In genomic region chr5:67331296-67331925, GRCh38 we compare ENCODE assay signal across 27 cellular contexts.
"Had no signal": no experiment of that assay in that cellular context is flagged by ENCODE, and none has a peak within 500 bp of the region (broad histone marks: within the 10 kb centered on the region; RNA-seq: fewer than 3 reads in every experiment).

No MANE protein-coding gene starts in this region.

- FAIRE-seq: K562 had no signal

- H3K27me3 ChIP-seq: brain microvascular endothelial cell had no signal

- DNase-seq: activated B cell treated with CpG ODN at 0.5 μM for 24 hours; activated CD4-positive, alpha-beta memory T cell treated with anti-CD3 and anti-CD28 coated beads for 36 hours; activated CD4-positive, alpha-beta T cell treated with anti-CD3 and anti-CD28 coated beads for 4 hours; activated CD4-positive, alpha-beta T cell treated with anti-CD3 and anti-CD28 coated beads, Interleukin-2, amount 50 U/mL, for 1 hour; activated CD4-positive, CD25-positive, alpha-beta regulatory T cell treated with anti-CD3 and anti-CD28 coated beads, Interleukin-2, amount 50 U/mL, for 72 hours; activated CD8-positive, alpha-beta memory T cell treated with anti-CD3 and anti-CD28 coated beads, Interleukin-2, amount 50 U/mL, for 4 hours; activated effector memory CD4-positive, alpha-beta T cell treated with Interleukin-2 at 50 U/mL for 16 hours; activated naive CD4-positive, alpha-beta T cell treated with anti-CD3 and anti-CD28 coated beads, Interleukin-2, amount 10 ng/mL, durations not matched to agents 7 days and 5 days; activated naive CD8-positive, alpha-beta T cell treated with anti-CD3 and anti-CD28 coated beads, Interleukin-2, amount 50 U/mL, for 24 hours; activated T-cell treated with anti-CD3 and anti-CD28 coated beads, Interleukin-2, amount 50 U/mL, for 48 hours; anterior cingulate cortex; brain microvascular endothelial cell; central memory CD4-positive, alpha-beta T cell; NCI-H1105; NCI-H1417 treated with DMSO at 0.1 percent for 48 hours; NCI-H187 treated with DMSO at 0.1 percent for 48 hours; NCI-H2081 treated with DMSO at 0.1 percent for 48 hours; NCI-H345; NCI-H524 treated with DMSO at 0.1 percent for 48 hours; SHP77 treated with DMSO at 0.1 percent for 48 hours; SW 1271; T-helper 1 cell; T-helper 2 cell; T-helper 9 cell had no signal

- ATAC-seq: activated naive CD8-positive, alpha-beta T cell treated with anti-CD3 and anti-CD28 coated beads, Interleukin-2, amount 50 U/mL, for 24 hours; K562; Panc1 had no signal

- H3K27ac ChIP-seq: brain microvascular endothelial cell, VCaP had no signal

- H3K36me3 ChIP-seq: brain microvascular endothelial cell had no signal

- H3K4me3 ChIP-seq: K562 had no signal
